Comparison of ENCODE assay signal across 19 cellular contexts in the genomic region with DNA sequence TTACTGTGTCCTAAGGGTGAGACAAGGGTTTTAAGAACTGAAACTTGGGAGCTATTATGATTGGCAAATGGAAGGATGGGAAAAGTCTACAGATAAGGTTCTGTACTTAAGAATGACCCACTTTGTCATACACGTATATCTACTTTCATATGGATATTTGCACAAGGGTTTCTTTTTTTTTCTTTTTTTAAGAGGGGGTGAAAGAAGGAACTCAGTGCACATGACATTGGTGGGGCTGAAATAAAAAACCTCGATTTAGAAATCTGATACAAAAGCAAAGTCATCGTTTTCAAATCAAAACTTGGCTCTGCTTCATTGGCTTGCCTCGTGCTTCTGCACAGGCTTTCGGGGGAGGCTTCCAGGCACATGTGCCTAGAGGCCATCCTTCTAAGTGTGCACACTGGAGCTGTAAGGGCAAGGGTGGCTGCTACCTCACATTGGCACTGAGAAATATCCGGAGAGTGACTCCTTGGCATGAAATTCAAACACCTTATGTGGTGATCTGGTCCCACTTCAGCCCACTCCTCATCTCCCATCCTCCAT. TPM values are rescaled to one million over a fixed set of nuclear protein-coding genes. Genes with fewer than 3 reads are reported as not detected.
DNase-seq lines count a peak whose midpoint lies in the region; ATAC-seq and TF ChIP-seq lines count a peak whose summit lies in the region.
"Had no signal": no experiment of that assay in that cellular context is flagged by ENCODE, and none has a peak within 500 bp of the region (broad histone marks: within the 10 kb centered on the region; RNA-seq: fewer than 3 reads in every experiment).

No MANE protein-coding gene starts in this region.

- H3K4me2 ChIP-seq in BLaER1 = peak overlapping the region; percentile 6; the same call in 1 of the 2 replicates
- no peak overlapping the region for H3K4me2 ChIP-seq in osteoblast (ENCODE audit: insufficient read depth, low read length)
- H3K4me2 ChIP-seq: A549, SK-N-SH had no signal

- ATAC-seq in GM18511 (IDR thresholded peaks at IDR 0.05; ENCODE audit: unreplicated experiment) (peak; percentile 32), GM18861 (IDR thresholded peaks at IDR 0.05; ENCODE audit: unreplicated experiment) (no peak)
- ATAC-seq in central memory CD8-positive, alpha-beta T cell (replicated peaks; ENCODE audit: extremely low read depth, poor library complexity, severe bottlenecking) = no peak
- ATAC-seq: A549, PC-3 had no signal

- H3K27ac ChIP-seq in BLaER1 (no peak overlapping the region), osteoblast (ENCODE audit: low read depth, low read length) (no peak overlapping the region), SJCRH30 (no peak overlapping the region)
- H3K27ac ChIP-seq: A549 had no signal

- no peaks in the 10 kb centered on the region for H3K4me1 Mint-ChIP-seq in central memory CD8-positive, alpha-beta T cell

- H4K20me1 ChIP-seq in BLaER1 (no peaks in the 10 kb centered on the region), osteoblast (ENCODE audit: insufficient read depth, low read length) (no peaks in the 10 kb centered on the region)

- H3K4me3 Mint-ChIP-seq in central memory CD8-positive, alpha-beta T cell = no peak overlapping the region
- H3K4me3 Mint-ChIP-seq: CD4-positive, alpha-beta memory T cell had no signal

- H3K9me3 ChIP-seq in BLaER1 (peaks cover 12% of the 10 kb centered on the region; the same call in 1 of the 2 replicates), osteoblast (ENCODE audit: low read depth, low read length) (no peaks in the 10 kb centered on the region), SJCRH30 (replicated peaks) (no peaks in the 10 kb centered on the region)
- H3K9me3 ChIP-seq: A549, SK-N-SH had no signal

- H3K9ac ChIP-seq in BLaER1 = no peak overlapping the region
- H3K9ac ChIP-seq: SK-N-SH had no signal

- H3K9me3 Mint-ChIP-seq in central memory CD8-positive, alpha-beta T cell = no peaks in the 10 kb centered on the region
- H3K9me3 Mint-ChIP-seq: CD4-positive, alpha-beta memory T cell had no signal

- no peaks in the 10 kb centered on the region for H3K27me3 ChIP-seq in BLaER1
- H3K27me3 ChIP-seq in osteoblast (ENCODE audit: insufficient read depth, low read length) = peaks cover 18% of the 10 kb centered on the region
- H3K27me3 ChIP-seq in SJCRH30 = peaks cover 3% of the 10 kb centered on the region; the same call in 1 of the 2 replicates

- H3K36me3 Mint-ChIP-seq in central memory CD8-positive, alpha-beta T cell (ENCODE audit: insufficient read depth) = no peaks in the 10 kb centered on the region
- H3K36me3 Mint-ChIP-seq: CD4-positive, alpha-beta memory T cell had no signal

- no peak for DNase-seq in central memory CD8-positive, alpha-beta T cell (ENCODE audit: low spot score in 2 of 2)
- DNase-seq in osteoblast (ENCODE audit: insufficient read length, low spot score, missing footprints) = no peak
- DNase-seq in SJCRH30 = no peak
- DNase-seq in DMS 273 (lab: John Stamatoyannopoulos, UW; ENCODE audit: unreplicated experiment) = no peak
- no peak for DNase-seq in GM20000 (ENCODE audit: low spot score)
- DNase-seq: CD4-positive, alpha-beta memory T cell; GDM1; HCEC 1CT; IMR-90; MV-4-11; NCI-H146; NCI-H226; NCI-H526 treated with DMSO at 0.1 percent for 48 hours; PC-3; SK-N-SH had no signal

- H3K27ac Mint-ChIP-seq in central memory CD8-positive, alpha-beta T cell (ENCODE audit: low read depth) = peak overlapping the region; percentile 11
- H3K27ac Mint-ChIP-seq: CD4-positive, alpha-beta memory T cell had no signal

- peak overlapping the region; percentile 44 for H2AFZ ChIP-seq in osteoblast (ENCODE audit: low read length)

- H3K4me1 ChIP-seq in BLaER1 (peaks cover 34% of the 10 kb centered on the region), osteoblast (ENCODE audit: insufficient read depth, low read length) (no peaks in the 10 kb centered on the region), SJCRH30 (no peaks in the 10 kb centered on the region)
- H3K4me1 ChIP-seq: A549 had no signal

- H3K36me3 ChIP-seq in BLaER1 = no peaks in the 10 kb centered on the region
- no peaks in the 10 kb centered on the region for H3K36me3 ChIP-seq in osteoblast (ENCODE audit: insufficient read depth, low read length)
- H3K36me3 ChIP-seq in SJCRH30 = no peaks in the 10 kb centered on the region

- no peak overlapping the region for H3K4me3 ChIP-seq in BLaER1
- no peak overlapping the region for H3K4me3 ChIP-seq in osteoblast (ENCODE audit: insufficient read depth, low read length)
- H3K4me3 ChIP-seq in SJCRH30 = no peak overlapping the region
- H3K4me3 ChIP-seq: A549 had no signal

- H3K27me3 Mint-ChIP-seq in central memory CD8-positive, alpha-beta T cell = peaks cover 10% of the 10 kb centered on the region

- no peaks in the 10 kb centered on the region for H3K79me2 ChIP-seq in osteoblast (ENCODE audit: insufficient read depth, low read length)

- no peak for TF ChIP-seq CTCF in osteoblast (IDR thresholded peaks at IDR 0.05; ENCODE audit: extremely low read depth, low read depth, low read length)
- no peak for TF ChIP-seq CTCF in GM20000 (IDR thresholded peaks at IDR 0.05; ENCODE audit: extremely low read depth, missing control alignments)

RNA-seq across cellular contexts. Expression of a gene that starts 31.1 kb away (rescaled TPM):
- 29.8 and 41.3 TPM in 2 replicates for total RNA-seq in osteoblast
- 383 and 394 TPM in 2 replicates for total RNA-seq in SJCRH30 (2014; rRNA removed; shearing (Covaris generic))

RNA-seq across cellular contexts. Expression of a gene that starts 33.9 kb away (rescaled TPM):
- total RNA-seq in osteoblast = 54.5 and 75.6 TPM in 2 replicates
- total RNA-seq in SJCRH30 (2014; rRNA removed; shearing (Covaris generic)) = 38.1 and 45.7 TPM in 2 replicates

RNA-seq across cellular contexts. Expression of a gene that starts 52.9 kb away (rescaled TPM):
- 3.6 and 5.6 TPM in 2 replicates for total RNA-seq in osteoblast
- total RNA-seq in SJCRH30 (2014; rRNA removed; shearing (Covaris generic)) = 10.3 and 10.4 TPM in 2 replicates
